ENCODE assay signal across 1 cellular context in genomic region chr3:24495334-24495994, GRCh38.
A peak's percentile ranks its signal among the peaks of the same experiment; 100 is the strongest.
TF ChIP-seq lines count a peak whose summit lies in the region.

No MANE protein-coding gene starts in this region.

TF ChIP-seq in HepG2, 621 proteins besides CTCF, POLR2A, EP300 and RAD21 (continued from another document):
- TF ChIP-seq PAXIP1 (CRISPR knock-in tag; conservative IDR thresholded peaks at IDR 0.05) (no peak), NCOA5 (CRISPR knock-in tag; IDR thresholded peaks at IDR 0.05) (no peak), PTBP1 (IDR thresholded peaks at IDR 0.05; ENCODE audit: low read depth, low read length, poor library complexity, severe bottlenecking) (no peak), ZBTB14 (CRISPR knock-in tag; IDR thresholded peaks at IDR 0.05) (no peak), RBAK (CRISPR knock-in tag; IDR thresholded peaks at IDR 0.05) (no peak), PHF8 (CRISPR knock-in tag; IDR thresholded peaks at IDR 0.05) (peak; percentile 77), ZKSCAN5 (CRISPR knock-in tag; IDR thresholded peaks at IDR 0.05) (no peak), THRA (CRISPR knock-in tag; IDR thresholded peaks at IDR 0.05; ENCODE audit: borderline replicate concordance) (no peak), FOSL1 (CRISPR knock-in tag; IDR thresholded peaks at IDR 0.05; ENCODE audit: borderline replicate concordance) (no peak), DNMT1 (CRISPR knock-in tag; IDR thresholded peaks at IDR 0.05) (no peak), PAX8 (CRISPR knock-in tag; IDR thresholded peaks at IDR 0.05; ENCODE audit: borderline replicate concordance) (no peak), ZNF616 (CRISPR knock-in tag; IDR thresholded peaks at IDR 0.05; ENCODE audit: low read depth) (no peak), ZSCAN29 (CRISPR knock-in tag; conservative IDR thresholded peaks at IDR 0.05) (no peak; the same call in 1 of the 2 replicates), GABPA (IDR thresholded peaks at IDR 0.05; ENCODE audit: low read depth, low read length) (no peak), GABPA (CRISPR knock-in tag; IDR thresholded peaks at IDR 0.05; ENCODE audit: low read depth) (no peak), ATAD3A (CRISPR knock-in tag; IDR thresholded peaks at IDR 0.05) (no peak), ZNF430 (CRISPR knock-in tag; IDR thresholded peaks at IDR 0.05) (0 out of 2 replicates have a peak, but pooled peaks have one; percentile 50), POGK (CRISPR knock-in tag; conservative IDR thresholded peaks at IDR 0.05) (no peak), ZNF235 (CRISPR knock-in tag; IDR thresholded peaks at IDR 0.05; ENCODE audit: borderline replicate concordance) (no peak; the same call in 1 of the 2 replicates), MAFF (IDR thresholded peaks at IDR 0.05; ENCODE audit: low read depth, low read length) (no peak), MXD1 (CRISPR knock-in tag; IDR thresholded peaks at IDR 0.05) (0 out of 2 replicates have a peak, but pooled peaks have one; percentile 46), SMAD1 (CRISPR knock-in tag; IDR thresholded peaks at IDR 0.05; ENCODE audit: borderline replicate concordance, low read depth) (no peak), PRDM15 (CRISPR knock-in tag; IDR thresholded peaks at IDR 0.05) (no peak; the same call in 1 of the 2 replicates), ZNF124 (CRISPR knock-in tag; IDR thresholded peaks at IDR 0.05) (no peak), ZFP37 (CRISPR knock-in tag; IDR thresholded peaks at IDR 0.05; ENCODE audit: borderline replicate concordance) (no peak), ZFP62 (CRISPR knock-in tag; IDR thresholded peaks at IDR 0.05) (no peak), MIXL1 (CRISPR knock-in tag; IDR thresholded peaks at IDR 0.05) (no peak)
